Comparison of ENCODE assay signal across 19 cellular contexts in genomic region chr1:232292246-232292645, GRCh38.
DNase-seq lines count a peak whose midpoint lies in the region; FAIRE-seq and TF ChIP-seq lines count a peak whose summit lies in the region.
"Had no signal": no experiment of that assay in that cellular context is flagged by ENCODE, and none has a peak within 500 bp of the region (broad histone marks: within the 10 kb centered on the region; RNA-seq: fewer than 3 reads in every experiment).

No MANE protein-coding gene starts in this region.

- H3K4me3 ChIP-seq in breast epithelium (peak overlapping the region in 1 of 3 donors; percentile 10), choroid plexus epithelial cell (ENCODE audit: low read depth, low read length) (no peak overlapping the region), muscle layer of duodenum (ENCODE audit: low read depth in 1 of 2, low read length in 2 of 2) (no peak overlapping the region), vagina (no peak overlapping the region), foreskin fibroblast (ENCODE audit: low read depth in 1 of 2, low read length in 2 of 2) (no peak overlapping the region), right atrium auricular region (no peak overlapping the region)
- H3K4me3 ChIP-seq: K562 had no signal

- CTCF ChIA-PET in MCF 10A (lab: Yijun Ruan, JAX) = interaction anchor here (0.7 to 4.0 kb wide), 13 partner anchors 8 to 335 kb away, joined by 3 to 18 read pairs (median 4); no protein-coding TSS in a partner anchor

- no peaks in the 10 kb centered on the region for H3K9me3 ChIP-seq in breast epithelium
- H3K9me3 ChIP-seq in muscle layer of duodenum (ENCODE audit: control insufficient read depth in 1 of 2, low read length in 2 of 2) = no peaks in the 10 kb centered on the region
- no peaks in the 10 kb centered on the region for H3K9me3 ChIP-seq in vagina
- no peaks in the 10 kb centered on the region for H3K9me3 ChIP-seq in right atrium auricular region
- H3K9me3 ChIP-seq: Caco-2 had no signal

- H3K27ac Mint-ChIP-seq in MCF 10A (ENCODE audit: low read depth, unreplicated experiment) = peak overlapping the region; percentile 26

- BruUV-seq in MCF 10A (replicated peaks; lab: Mats Ljungman, UMichigan) = TSS peak; percentile 48

- H3K36me3 Mint-ChIP-seq in MCF 10A (ENCODE audit: insufficient read depth, unreplicated experiment) = no peaks in the 10 kb centered on the region

- H3K9me3 Mint-ChIP-seq in MCF 10A (ENCODE audit: unreplicated experiment) = no peaks in the 10 kb centered on the region

- H3K27me3 ChIP-seq in breast epithelium (no peaks in the 10 kb centered on the region), muscle layer of duodenum (ENCODE audit: low read depth, low read length) (no peaks in the 10 kb centered on the region), vagina (no peaks in the 10 kb centered on the region), right atrium auricular region (no peaks in the 10 kb centered on the region)

- FAIRE-seq in HTR-8/SVneo (lab: Jason Lieb, UNC) = no peak
- FAIRE-seq: K562 had no signal

- TF ChIP-seq CTCF in MCF 10A (IDR thresholded peaks at IDR 0.05; ENCODE audit: unreplicated experiment) (no peak), breast epithelium (IDR thresholded peaks at IDR 0.05) (no peak), choroid plexus epithelial cell (conservative IDR thresholded peaks at IDR 0.05; ENCODE audit: low read depth, low read length) (no peak), vagina (IDR thresholded peaks at IDR 0.05) (no peak), foreskin fibroblast (IDR thresholded peaks at IDR 0.05; ENCODE audit: low read depth, low read length) (no peak), right atrium auricular region (IDR thresholded peaks at IDR 0.05) (no peak)

- peak overlapping the region; percentile 46 for H3K4me3 Mint-ChIP-seq in MCF 10A (ENCODE audit: unreplicated experiment)

- TF ChIP-seq POLR2A in breast epithelium (IDR thresholded peaks at IDR 0.05) (no peak), vagina (IDR thresholded peaks at IDR 0.05) (no peak)

- H3K36me3 ChIP-seq in breast epithelium (no peaks in the 10 kb centered on the region), muscle layer of duodenum (ENCODE audit: control insufficient read depth in 1 of 2, insufficient read depth in 2 of 2, low read length in 2 of 2) (no peaks in the 10 kb centered on the region), vagina (no peaks in the 10 kb centered on the region), right atrium auricular region (no peaks in the 10 kb centered on the region)

- H3K27ac ChIP-seq in breast epithelium (peak overlapping the region in 1 of 2 donors; percentile 38), muscle layer of duodenum (ENCODE audit: low read length) (peak overlapping the region; percentile 45), vagina (peak overlapping the region; percentile 31), right atrium auricular region (no peak overlapping the region)
- H3K27ac ChIP-seq: C4-2B had no signal

- H3K27me3 Mint-ChIP-seq in MCF 10A (ENCODE audit: insufficient read depth, unreplicated experiment) = no peaks in the 10 kb centered on the region

- intact Hi-C loops in MCF 10A (cut with micrococcal nuclease) (loop anchor here (2.0 kb wide), 1 partner anchor 25 kb away; no protein-coding TSS in a partner anchor), breast epithelium (cut with DNase I; ENCODE audit: low total_unique reads) (loop anchor here (10.0 kb wide), 1 partner anchor 683 kb away; no protein-coding TSS in a partner anchor), vagina (cut with DNase I) (no loop called here)

- DNase-seq in MCF 10A (ENCODE audit: unreplicated experiment) (peak; percentile 52), breast epithelium (ENCODE audit: low spot score in 2 of 2) (no peak), choroid plexus epithelial cell (ENCODE audit: low read depth) (peak; percentile 57), vagina (ENCODE audit: extremely low spot score in 2 of 2) (no peak), HTR-8/SVneo (ENCODE audit: insufficient read length, low spot score) (no peak), foreskin fibroblast (no peak), right atrium auricular region (ENCODE audit: low spot score) (no peak)
- DNase-seq: 8988T, Caco-2, DMS53, GDM1, NCI-H1048, NCI-H146, NCI-H2081 treated with DMSO at 0.1 percent for 48 hours, NCI-H226, NCI-H526 had no signal

- POLR2A ChIA-PET in MCF 10A (lab: Yijun Ruan, JAX) = interaction anchor here (0.6 to 4.1 kb wide), 28 partner anchors 9 to 1843 kb away, joined by 3 to 45 read pairs (median 5); no protein-coding TSS in a partner anchor

- H3K4me1 ChIP-seq in breast epithelium (no peaks in the 10 kb centered on the region), muscle layer of duodenum (ENCODE audit: control insufficient read depth in 1 of 2, insufficient read depth in 2 of 2, low read length in 2 of 2) (peaks cover 0 to 10% of the 10 kb centered on the region in 2 donors), vagina (peaks cover 18% of the 10 kb centered on the region), right atrium auricular region (peaks cover 0 to 11% of the 10 kb centered on the region in 2 donors)
- H3K4me1 ChIP-seq: Caco-2 had no signal

- H3K4me1 Mint-ChIP-seq in MCF 10A (ENCODE audit: insufficient read depth, unreplicated experiment) = peaks cover 52% of the 10 kb centered on the region

Comparison
In these comparisons a context has a peak if more than half of its experiments do, and no peak if none do; other contexts are left out.
1. DNase-seq: peak in MCF 10A (single experiment) and choroid plexus epithelial cell (single experiment); none in breast epithelium (0 of 2), vagina (0 of 2), HTR-8/SVneo (single experiment), foreskin fibroblast (0 of 2) and right atrium auricular region (single experiment).
2. H3K27ac ChIP-seq: peak in muscle layer of duodenum (single experiment) and vagina (single experiment); none in right atrium auricular region (0 of 2).